Comparison of ENCODE assay signal across 8 cellular contexts in the genomic region with DNA sequence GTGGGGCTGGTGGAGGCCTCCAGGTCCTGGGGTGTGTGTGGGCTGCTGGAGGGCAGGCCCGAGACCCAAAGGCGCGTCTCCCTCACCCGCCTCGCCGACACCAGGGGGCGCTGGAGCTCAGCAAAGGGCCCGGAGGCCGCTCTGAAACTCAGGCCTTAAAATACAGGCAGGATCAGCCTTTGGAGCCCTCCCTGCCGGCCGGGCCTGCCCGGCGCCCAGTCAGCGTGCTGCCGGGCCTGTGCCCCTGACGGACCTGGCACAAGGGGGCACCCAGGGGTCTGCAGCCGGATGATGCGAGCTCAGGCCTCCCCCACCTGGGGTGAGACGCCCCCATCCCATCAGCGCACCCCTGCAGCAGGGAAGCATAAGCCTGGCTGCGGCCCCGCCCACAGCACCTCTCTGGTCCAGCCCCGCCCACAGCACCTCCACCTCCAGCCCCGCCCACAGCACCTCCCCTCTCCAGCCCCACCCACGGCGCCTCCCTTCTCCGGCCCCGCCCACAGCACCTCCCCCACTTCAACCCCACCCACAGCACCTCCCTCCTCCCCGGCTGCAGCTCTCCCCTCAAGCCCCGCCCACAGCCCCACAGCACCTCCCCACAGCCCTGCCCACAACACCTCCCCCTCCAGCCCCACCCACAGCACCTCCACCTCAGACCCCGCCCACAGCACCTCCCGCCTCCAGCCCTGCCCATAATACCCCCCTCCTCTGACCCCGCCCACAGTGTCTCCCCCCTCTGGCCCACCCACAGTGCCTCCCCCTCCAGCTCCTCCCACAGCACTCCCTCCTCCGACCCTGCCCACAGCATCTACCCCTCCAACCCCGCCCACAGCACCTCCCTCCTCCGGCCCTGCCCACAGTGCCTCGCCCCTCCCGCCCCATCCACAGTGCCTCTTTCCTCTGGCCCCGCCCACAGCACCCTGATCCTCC.
A peak's percentile ranks its signal among the peaks of the same experiment; 100 is the strongest.
DNase-seq lines count a peak whose midpoint lies in the region; ATAC-seq, FAIRE-seq and TF ChIP-seq lines count a peak whose summit lies in the region.

No MANE protein-coding gene starts in this region.

- intact Hi-C loops in left ventricle myocardium superior (cut with micrococcal nuclease): loop anchor here (5.0 kb wide), 1 partner anchor 204 kb away; a partner anchor contains a TSS
- intact Hi-C loops in prostate gland (cut with DNase I): loop anchor here (1.0 to 5.0 kb wide), 2 partner anchors 139 to 205 kb away; no protein-coding TSS in a partner anchor

- peak overlapping the region; percentile 44 to 50 for H3K27ac ChIP-seq in prostate gland

- CTCF ChIA-PET in T-cell (lab: Charles Lee): interaction anchor here (0.6 kb wide), 3 partner anchors 9 to 214 kb away, joined by 4 to 9 read pairs (median 6); no protein-coding TSS in a partner anchor

- no peak for FAIRE-seq in D721Med (lab: Jason Lieb, UNC)

- no peaks in the 10 kb centered on the region for H3K9me3 ChIP-seq in prostate gland

- peaks cover 0 to 8% (median 0%) of the 10 kb centered on the region in 3 donors for H3K4me1 Mint-ChIP-seq in T-cell

- no peaks in the 10 kb centered on the region for H3K36me3 ChIP-seq in prostate gland

- peaks cover 3 to 13% (median 3%) of the 10 kb centered on the region in 3 donors for H3K9me3 Mint-ChIP-seq in T-cell

- 2% methylated on average over 39 of the region's 39 CpGs for WGBS in prostate gland

- TF ChIP-seq POLR2A in prostate gland (IDR thresholded peaks at IDR 0.05): peak; percentile 24

- H3K27me3 Mint-ChIP-seq in T-cell: peaks cover 10 to 11% of the 10 kb centered on the region in 2 donors

- ATAC-seq in T-cell (replicated peaks in 1 of 4) (peak; percentile 61 to 71 (median 65)), left ventricle myocardium superior (peak; percentile 80)

- no peak overlapping the region for H3K27ac Mint-ChIP-seq in T-cell

- POLR2A ChIA-PET in T-cell (lab: Charles Lee): no interaction called here

- H3K27me3 ChIP-seq in prostate gland (replicated peaks; ENCODE audit: insufficient read depth): no peaks in the 10 kb centered on the region

- H3K36me3 Mint-ChIP-seq in T-cell: no peaks in the 10 kb centered on the region

- peak overlapping the region in 1 of 2 donors; percentile 34 for H3K4me3 ChIP-seq in prostate gland

- DNase-seq in D721Med (ENCODE audit: insufficient read length, low spot score): peak; percentile 40
- peak; percentile 79 for DNase-seq in LoVo (ENCODE audit: low spot score)
- DNase-seq in T-cell: peak; percentile 26 to 74 (median 60)
- peak; percentile 64 for DNase-seq in amniotic stem cell (lab: John Stamatoyannopoulos, UW)
- DNase-seq in left ventricle myocardium superior: peak; percentile 92
- DNase-seq in prostate gland (ENCODE audit: low spot score): peak; percentile 92
- DNase-seq in ureter (ENCODE audit: low spot score): peak; percentile 93
- no peak for DNase-seq in NCI-H446 treated with DMSO at 0.1 percent for 48 hours (lab: John Stamatoyannopoulos, UW)

- peak overlapping the region in 1 of 3 donors; percentile 45 for H3K4me3 Mint-ChIP-seq in T-cell

- no peaks in the 10 kb centered on the region for H3K4me1 ChIP-seq in prostate gland (replicated peaks)

- TF ChIP-seq CTCF in D721Med (IDR thresholded peaks at IDR 0.05; ENCODE audit: insufficient read depth, missing control alignments) (peak; percentile 78), prostate gland (IDR thresholded peaks at IDR 0.05) (peak; percentile 93 to 98 (median 96))
